Comparison of ENCODE assay signal across 18 cellular contexts in the genomic region with DNA sequence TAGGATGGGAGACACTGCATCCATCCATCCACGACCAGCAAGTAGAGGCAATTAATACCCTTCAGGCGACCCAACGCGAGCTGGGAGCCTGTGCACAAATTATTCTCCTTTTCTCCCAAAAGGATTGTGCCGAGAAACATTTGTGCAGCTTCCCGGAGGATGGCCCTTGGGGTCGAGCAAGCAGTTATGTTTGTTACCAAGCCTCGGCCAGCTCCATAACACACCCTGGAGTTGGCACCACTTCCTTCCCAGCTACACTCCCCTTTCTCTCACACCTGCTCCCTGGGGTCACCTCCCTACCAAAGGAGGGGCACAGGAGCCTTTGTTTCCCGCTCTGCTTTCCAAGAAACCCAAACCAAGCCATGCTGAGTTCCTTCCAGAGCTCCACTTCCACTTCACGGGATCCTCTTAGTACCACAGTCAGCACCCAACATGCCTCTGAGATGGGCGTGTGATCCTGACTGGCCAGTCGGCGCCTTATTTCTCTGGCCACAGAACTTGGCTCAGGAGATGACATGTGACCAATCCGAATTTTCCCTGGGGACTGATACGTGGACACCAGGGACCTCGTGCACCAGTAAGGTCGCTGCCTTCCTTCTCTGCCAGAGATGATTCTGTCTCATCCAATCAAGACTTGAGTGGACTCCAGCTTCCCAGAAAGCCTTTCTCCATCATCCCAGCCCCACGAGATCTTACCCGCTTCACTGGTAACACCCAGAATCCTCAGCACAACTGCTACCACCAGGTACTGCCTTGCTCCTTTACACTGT. TPM values are rescaled to one million over a fixed set of nuclear protein-coding genes. Genes with fewer than 3 reads are reported as not detected.
DNase-seq lines count a peak whose midpoint lies in the region; ATAC-seq and TF ChIP-seq lines count a peak whose summit lies in the region.
"Had no signal": no experiment of that assay in that cellular context is flagged by ENCODE, and none has a peak within 500 bp of the region (broad histone marks: within the 10 kb centered on the region; RNA-seq: fewer than 3 reads in every experiment).

No MANE protein-coding gene starts in this region.

- H3K27ac Mint-ChIP-seq in activated naive CD8-positive, alpha-beta T cell: peak overlapping the region; percentile 5
- no peak overlapping the region for H3K27ac Mint-ChIP-seq in activated naive CD8-positive, alpha-beta T cell treated with anti-CD3 and anti-CD28 coated beads for 36 hours
- peak overlapping the region; percentile 10 for H3K27ac Mint-ChIP-seq in stimulated activated effector memory CD8-positive, alpha-beta T cell treated with anti-CD3 and anti-CD28 coated beads, Interleukin-12 subunit alpha, Interleukin-12 subunit beta, amount 100 ng/mL, for 72 hours
- no peak overlapping the region for H3K27ac Mint-ChIP-seq in mesothelial cell of epicardium
- H3K27ac Mint-ChIP-seq: CD4-positive, alpha-beta T cell had no signal

- ATAC-seq in stimulated activated effector memory CD8-positive, alpha-beta T cell treated with anti-CD3 and anti-CD28 coated beads, Interleukin-12 subunit alpha, Interleukin-12 subunit beta, amount 100 ng/mL, for 72 hours: no peak
- ATAC-seq in HG03342 (IDR thresholded peaks at IDR 0.05; ENCODE audit: unreplicated experiment): no peak

- H3K27me3 Mint-ChIP-seq in activated naive CD8-positive, alpha-beta T cell: no peaks in the 10 kb centered on the region
- no peaks in the 10 kb centered on the region for H3K27me3 Mint-ChIP-seq in activated naive CD8-positive, alpha-beta T cell treated with anti-CD3 and anti-CD28 coated beads for 36 hours
- peaks cover 37% of the 10 kb centered on the region for H3K27me3 Mint-ChIP-seq in mesothelial cell of epicardium (ENCODE audit: low read depth)

- H3K4me1 Mint-ChIP-seq in activated naive CD8-positive, alpha-beta T cell (ENCODE audit: low read depth): peaks cover 29% of the 10 kb centered on the region
- peaks cover 41% of the 10 kb centered on the region for H3K4me1 Mint-ChIP-seq in activated naive CD8-positive, alpha-beta T cell treated with anti-CD3 and anti-CD28 coated beads for 36 hours
- H3K4me1 Mint-ChIP-seq in stimulated activated effector memory CD8-positive, alpha-beta T cell treated with anti-CD3 and anti-CD28 coated beads, Interleukin-12 subunit alpha, Interleukin-12 subunit beta, amount 100 ng/mL, for 72 hours: peaks cover 52% of the 10 kb centered on the region
- H3K4me1 Mint-ChIP-seq in mesothelial cell of epicardium: no peaks in the 10 kb centered on the region

- H3K36me3 Mint-ChIP-seq in activated naive CD8-positive, alpha-beta T cell: no peaks in the 10 kb centered on the region
- peaks cover 3% of the 10 kb centered on the region for H3K36me3 Mint-ChIP-seq in activated naive CD8-positive, alpha-beta T cell treated with anti-CD3 and anti-CD28 coated beads for 36 hours
- H3K36me3 Mint-ChIP-seq in stimulated activated effector memory CD8-positive, alpha-beta T cell treated with anti-CD3 and anti-CD28 coated beads, Interleukin-12 subunit alpha, Interleukin-12 subunit beta, amount 100 ng/mL, for 72 hours: peaks cover 4% of the 10 kb centered on the region
- H3K36me3 Mint-ChIP-seq in mesothelial cell of epicardium: no peaks in the 10 kb centered on the region

- no peaks in the 10 kb centered on the region for H3K9me3 Mint-ChIP-seq in activated naive CD8-positive, alpha-beta T cell (ENCODE audit: low read depth)
- peaks cover 3% of the 10 kb centered on the region for H3K9me3 Mint-ChIP-seq in activated naive CD8-positive, alpha-beta T cell treated with anti-CD3 and anti-CD28 coated beads for 36 hours
- H3K9me3 Mint-ChIP-seq in stimulated activated effector memory CD8-positive, alpha-beta T cell treated with anti-CD3 and anti-CD28 coated beads, Interleukin-12 subunit alpha, Interleukin-12 subunit beta, amount 100 ng/mL, for 72 hours: no peaks in the 10 kb centered on the region
- no peaks in the 10 kb centered on the region for H3K9me3 Mint-ChIP-seq in mesothelial cell of epicardium
- H3K9me3 Mint-ChIP-seq: CD4-positive, alpha-beta T cell had no signal

- DNase-seq in activated naive CD8-positive, alpha-beta T cell treated with anti-CD3 and anti-CD28 coated beads for 36 hours: no peak
- DNase-seq in activated CD8-positive, alpha-beta memory T cell treated with anti-CD3 and anti-CD28 coated beads, Interleukin-2, amount 50 U/mL, for 48 hours: peak; percentile 42
- DNase-seq in islet precursor cell: peak; percentile 34
- no peak for DNase-seq in stimulated activated effector memory CD8-positive, alpha-beta T cell treated with anti-CD3 and anti-CD28 coated beads, Interleukin-12 subunit alpha, Interleukin-12 subunit beta, amount 100 ng/mL, for 72 hours (ENCODE audit: low spot score in 2 of 2)
- DNase-seq in NCI-H2196 (lab: John Stamatoyannopoulos, UW; ENCODE audit: unreplicated experiment): no peak
- DNase-seq in mesothelial cell of epicardium (ENCODE audit: low spot score in 2 of 2, unreplicated experiment in 2 of 2): no peak
- DNase-seq: activated CD4-positive, alpha-beta T cell treated with anti-CD3 and anti-CD28 coated beads for 1 hour; activated naive CD4-positive, alpha-beta T cell treated with Interleukin-2 at 50 U/mL for 16 hours; GDM1; NCI-H1436; NCI-H2171; NCI-H69; nucleus accumbens; thyroid gland had no signal

- no peak for TF ChIP-seq CTCF in mesothelial cell of epicardium (IDR thresholded peaks at IDR 0.05; ENCODE audit: unreplicated experiment)

- no peak overlapping the region for H3K4me3 Mint-ChIP-seq in activated naive CD8-positive, alpha-beta T cell
- no peak overlapping the region for H3K4me3 Mint-ChIP-seq in activated naive CD8-positive, alpha-beta T cell treated with anti-CD3 and anti-CD28 coated beads for 36 hours
- H3K4me3 Mint-ChIP-seq in stimulated activated effector memory CD8-positive, alpha-beta T cell treated with anti-CD3 and anti-CD28 coated beads, Interleukin-12 subunit alpha, Interleukin-12 subunit beta, amount 100 ng/mL, for 72 hours: no peak overlapping the region
- H3K4me3 Mint-ChIP-seq in mesothelial cell of epicardium: no peak overlapping the region
- H3K4me3 Mint-ChIP-seq: CD4-positive, alpha-beta T cell had no signal

RNA-seq across cellular contexts. Expression of a gene that starts 28.5 kb away (rescaled TPM):
- 10 to 100 TPM; 18.8 to 20.4 TPM for total RNA-seq in activated naive CD8-positive, alpha-beta T cell treated with anti-CD3 and anti-CD28 coated beads for 36 hours
- not detected in 3 replicates for total RNA-seq in mesothelial cell of epicardium
- total RNA-seq: astrocyte had no signal

RNA-seq across cellular contexts. Expression of a gene that starts 31.8 kb away (rescaled TPM):
- 10 to 100 TPM; 69.9 to 73.6 TPM for total RNA-seq in activated naive CD8-positive, alpha-beta T cell treated with anti-CD3 and anti-CD28 coated beads for 36 hours
- total RNA-seq in mesothelial cell of epicardium: 269 to 275 TPM (median 270 TPM) in 3 replicates

Comparison
In these comparisons a context has a peak if more than half of its experiments do, and no peak if none do; other contexts are left out.
1. H3K27ac Mint-ChIP-seq: peak in activated naive CD8-positive, alpha-beta T cell (single experiment) and stimulated activated effector memory CD8-positive, alpha-beta T cell treated with anti-CD3 and anti-CD28 coated beads, Interleukin-12 subunit alpha, Interleukin-12 subunit beta, amount 100 ng/mL, for 72 hours (single experiment); none in activated naive CD8-positive, alpha-beta T cell treated with anti-CD3 and anti-CD28 coated beads for 36 hours (single experiment) and mesothelial cell of epicardium (single experiment).
2. DNase-seq: peak in activated CD8-positive, alpha-beta memory T cell treated with anti-CD3 and anti-CD28 coated beads, Interleukin-2, amount 50 U/mL, for 48 hours (single experiment) and islet precursor cell (single experiment); none in activated naive CD8-positive, alpha-beta T cell treated with anti-CD3 and anti-CD28 coated beads for 36 hours (single experiment), stimulated activated effector memory CD8-positive, alpha-beta T cell treated with anti-CD3 and anti-CD28 coated beads, Interleukin-12 subunit alpha, Interleukin-12 subunit beta, amount 100 ng/mL, for 72 hours (0 of 2), NCI-H2196 (single experiment) and mesothelial cell of epicardium (0 of 2).
3. RNA of a gene that starts 28.5 kb away (total RNA-seq): 18.8 to 20.4 TPM in activated naive CD8-positive, alpha-beta T cell treated with anti-CD3 and anti-CD28 coated beads for 36 hours; not detected in mesothelial cell of epicardium; every median in the first group is over 10 times any median in the second.